In the genomic region with DNA sequence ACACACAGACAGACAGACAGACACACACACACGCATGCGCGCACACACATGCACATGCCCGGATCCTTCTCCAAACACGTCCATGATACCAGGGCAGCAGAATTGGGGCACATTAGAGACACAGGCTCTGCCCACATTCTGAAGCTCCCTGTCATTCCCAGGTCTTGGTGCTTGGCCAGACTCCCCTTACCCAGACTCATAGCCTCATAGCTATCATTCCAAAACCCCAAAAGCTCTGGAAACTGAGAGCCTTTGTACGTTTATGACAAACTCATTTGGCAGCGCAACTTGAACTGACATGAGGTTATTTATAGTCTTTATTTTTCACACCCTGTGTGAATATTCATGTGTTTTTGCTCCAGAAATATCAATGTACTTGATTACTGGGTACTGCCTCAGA, we compare ENCODE assay signal across 1 cellular context.
TF ChIP-seq lines count a peak whose summit lies in the region.

No MANE protein-coding gene starts in this region.

TF ChIP-seq in A549, 52 proteins besides CTCF, POLR2A, EP300 and RAD21 (continued from another document):
- TF ChIP-seq, protein P1, sequence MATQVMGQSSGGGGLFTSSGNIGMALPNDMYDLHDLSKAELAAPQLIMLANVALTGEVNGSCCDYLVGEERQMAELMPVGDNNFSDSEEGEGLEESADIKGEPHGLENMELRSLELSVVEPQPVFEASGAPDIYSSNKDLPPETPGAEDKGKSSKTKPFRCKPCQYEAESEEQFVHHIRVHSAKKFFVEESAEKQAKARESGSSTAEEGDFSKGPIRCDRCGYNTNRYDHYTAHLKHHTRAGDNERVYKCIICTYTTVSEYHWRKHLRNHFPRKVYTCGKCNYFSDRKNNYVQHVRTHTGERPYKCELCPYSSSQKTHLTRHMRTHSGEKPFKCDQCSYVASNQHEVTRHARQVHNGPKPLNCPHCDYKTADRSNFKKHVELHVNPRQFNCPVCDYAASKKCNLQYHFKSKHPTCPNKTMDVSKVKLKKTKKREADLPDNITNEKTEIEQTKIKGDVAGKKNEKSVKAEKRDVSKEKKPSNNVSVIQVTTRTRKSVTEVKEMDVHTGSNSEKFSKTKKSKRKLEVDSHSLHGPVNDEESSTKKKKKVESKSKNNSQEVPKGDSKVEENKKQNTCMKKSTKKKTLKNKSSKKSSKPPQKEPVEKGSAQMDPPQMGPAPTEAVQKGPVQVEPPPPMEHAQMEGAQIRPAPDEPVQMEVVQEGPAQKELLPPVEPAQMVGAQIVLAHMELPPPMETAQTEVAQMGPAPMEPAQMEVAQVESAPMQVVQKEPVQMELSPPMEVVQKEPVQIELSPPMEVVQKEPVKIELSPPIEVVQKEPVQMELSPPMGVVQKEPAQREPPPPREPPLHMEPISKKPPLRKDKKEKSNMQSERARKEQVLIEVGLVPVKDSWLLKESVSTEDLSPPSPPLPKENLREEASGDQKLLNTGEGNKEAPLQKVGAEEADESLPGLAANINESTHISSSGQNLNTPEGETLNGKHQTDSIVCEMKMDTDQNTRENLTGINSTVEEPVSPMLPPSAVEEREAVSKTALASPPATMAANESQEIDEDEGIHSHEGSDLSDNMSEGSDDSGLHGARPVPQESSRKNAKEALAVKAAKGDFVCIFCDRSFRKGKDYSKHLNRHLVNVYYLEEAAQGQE (IDR thresholded peaks at IDR 0.05): no peak
- TF ChIP-seq FOSB (CRISPR knock-in tag; IDR thresholded peaks at IDR 0.05) (no peak), KDM5A (IDR thresholded peaks at IDR 0.05) (no peak), RARB (CRISPR knock-in tag; IDR thresholded peaks at IDR 0.05) (no peak), GATA3 (IDR thresholded peaks at IDR 0.05; ENCODE audit: borderline replicate concordance) (no peak), CBX2 (IDR thresholded peaks at IDR 0.05; ENCODE audit: borderline replicate concordance, low read depth) (no peak)
- TF ChIP-seq, protein P2, sequence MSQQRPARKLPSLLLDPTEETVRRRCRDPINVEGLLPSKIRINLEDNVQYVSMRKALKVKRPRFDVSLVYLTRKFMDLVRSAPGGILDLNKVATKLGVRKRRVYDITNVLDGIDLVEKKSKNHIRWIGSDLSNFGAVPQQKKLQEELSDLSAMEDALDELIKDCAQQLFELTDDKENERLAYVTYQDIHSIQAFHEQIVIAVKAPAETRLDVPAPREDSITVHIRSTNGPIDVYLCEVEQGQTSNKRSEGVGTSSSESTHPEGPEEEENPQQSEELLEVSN (IDR thresholded peaks at IDR 0.05; ENCODE audit: borderline replicate concordance, low read depth): no peak
